9 cellular contexts compared by ENCODE assay signal in the genomic region with DNA sequence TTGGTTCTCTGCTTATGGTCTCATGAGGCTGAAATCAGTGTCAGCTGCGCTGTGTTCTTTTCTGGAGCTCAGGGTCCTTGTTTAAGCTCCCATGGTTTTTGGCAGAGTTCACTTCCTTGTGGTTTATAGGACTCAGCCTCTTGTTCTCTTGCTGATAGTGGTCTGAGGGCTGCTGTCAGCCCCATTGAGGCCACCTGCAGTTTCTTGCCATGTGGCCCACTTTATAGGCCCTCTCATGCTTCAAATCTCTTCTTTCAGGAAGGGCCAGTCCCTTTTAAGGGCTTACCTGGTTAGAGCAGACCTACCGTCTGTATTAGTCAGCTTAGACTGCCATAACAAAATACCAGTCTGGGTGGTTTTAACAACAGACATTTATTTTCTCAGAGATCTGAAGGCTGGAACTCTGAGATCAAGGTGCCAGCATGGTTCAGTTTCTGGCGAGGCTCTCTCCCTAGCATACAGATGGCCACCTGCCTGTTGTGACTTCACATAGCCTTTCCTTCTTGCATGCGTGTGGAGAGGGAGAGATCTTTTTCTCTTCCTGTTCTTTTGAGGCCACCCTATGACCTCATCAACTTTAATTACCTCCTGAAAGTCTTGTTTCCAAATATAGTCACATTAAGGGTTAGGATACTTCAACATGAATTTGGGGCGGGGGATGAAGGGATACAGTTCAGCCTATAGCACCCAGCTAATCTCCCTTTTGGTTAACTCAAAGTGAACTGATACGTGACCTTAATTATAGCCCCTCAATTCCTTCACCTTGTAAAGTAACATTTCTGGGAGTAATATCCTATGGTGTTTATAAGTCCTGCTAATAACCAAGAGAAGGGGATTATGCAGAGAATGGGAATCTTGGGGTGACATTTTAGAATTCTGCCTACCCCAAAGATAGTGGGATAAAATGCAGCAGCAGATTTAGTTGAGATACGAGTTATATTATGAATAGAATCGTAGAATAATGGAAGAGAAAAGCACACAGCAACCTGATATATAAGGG.
A peak's percentile ranks its signal among the peaks of the same experiment; 100 is the strongest.
DNase-seq lines count a peak whose midpoint lies in the region; ATAC-seq and TF ChIP-seq lines count a peak whose summit lies in the region.
"Had no signal": no experiment of that assay in that cellular context is flagged by ENCODE, and none has a peak within 500 bp of the region (broad histone marks: within the 10 kb centered on the region; RNA-seq: fewer than 3 reads in every experiment).

No MANE protein-coding gene starts in this region.

- H3K9me3 ChIP-seq in gastroesophageal sphincter = no peaks in the 10 kb centered on the region
- no peaks in the 10 kb centered on the region for H3K9me3 ChIP-seq in stomach
- H3K9me3 ChIP-seq: ovary had no signal

- peak overlapping the region in 3 of 4 donors; percentile 33 to 64 (median 34) for H3K27ac ChIP-seq in gastroesophageal sphincter
- peak overlapping the region; percentile 42 to 71 (median 57) for H3K27ac ChIP-seq in stomach
- H3K27ac ChIP-seq: ovary had no signal

- TF ChIP-seq POLR2A in gastroesophageal sphincter (IDR thresholded peaks at IDR 0.05) = no peak
- no peak for TF ChIP-seq POLR2A in stomach (IDR thresholded peaks at IDR 0.05)

- TF ChIP-seq EP300 in gastroesophageal sphincter (IDR thresholded peaks at IDR 0.05) (no peak), stomach (IDR thresholded peaks at IDR 0.05) (no peak)

- H3K27me3 ChIP-seq in gastroesophageal sphincter (no peaks in the 10 kb centered on the region), stomach (no peaks in the 10 kb centered on the region)
- H3K27me3 ChIP-seq: ovary had no signal

- 61 to 79% methylated on average over 6 to 8 of the region's 8 CpGs for WGBS in gastroesophageal sphincter (ENCODE audit: low coverage in 1 of 2), 2 donors
- WGBS in stomach, 5 donors = 57 to 74% (median 61%) methylated on average over 8 of the region's 8 CpGs

- TF ChIP-seq CTCF in gastroesophageal sphincter (IDR thresholded peaks at IDR 0.05) (no peak), stomach (IDR thresholded peaks at IDR 0.05) (no peak)

- peak; percentile 15 for DNase-seq in NCI-H146 (lab: John Stamatoyannopoulos, UW)
- DNase-seq in NCI-H146 treated with DMSO at 0.1 percent for 48 hours (lab: John Stamatoyannopoulos, UW; ENCODE audit: unreplicated experiment) = no peak
- DNase-seq in RPMI7951 (ENCODE audit: low read depth) = peak; percentile 66
- DNase-seq in stomach = no peak
- DNase-seq in HCEC 1CT = no peak
- no peak for DNase-seq in NCI-H1930 (lab: John Stamatoyannopoulos, UW)

- intact Hi-C loops in stomach (cut with DNase I; ENCODE audit: low total_unique reads) = no loop called here

- no peak for ATAC-seq in gastroesophageal sphincter
- ATAC-seq in HG02981 (IDR thresholded peaks at IDR 0.05; ENCODE audit: unreplicated experiment) = no peak

- H3K36me3 ChIP-seq in gastroesophageal sphincter (no peaks in the 10 kb centered on the region), stomach (no peaks in the 10 kb centered on the region)
- H3K36me3 ChIP-seq: ovary had no signal

- peaks cover 0 to 46% (median 11%) of the 10 kb centered on the region in 3 donors for H3K4me1 ChIP-seq in gastroesophageal sphincter
- peaks cover 10 to 69% (median 37%) of the 10 kb centered on the region in 4 donors for H3K4me1 ChIP-seq in stomach

- H3K4me3 ChIP-seq in gastroesophageal sphincter = no peak overlapping the region
- no peak overlapping the region for H3K4me3 ChIP-seq in stomach
- H3K4me3 ChIP-seq: ovary had no signal

Comparison
In these comparisons a context has a peak if more than half of its experiments do, and no peak if none do; other contexts are left out.
1. DNase-seq: peak in NCI-H146 (single experiment) and RPMI7951 (single experiment); none in NCI-H146 treated with DMSO at 0.1 percent for 48 hours (single experiment), stomach (single experiment), HCEC 1CT (single experiment) and NCI-H1930 (0 of 2).